Comparison of ENCODE assay signal across 1 cellular context in the genomic region with DNA sequence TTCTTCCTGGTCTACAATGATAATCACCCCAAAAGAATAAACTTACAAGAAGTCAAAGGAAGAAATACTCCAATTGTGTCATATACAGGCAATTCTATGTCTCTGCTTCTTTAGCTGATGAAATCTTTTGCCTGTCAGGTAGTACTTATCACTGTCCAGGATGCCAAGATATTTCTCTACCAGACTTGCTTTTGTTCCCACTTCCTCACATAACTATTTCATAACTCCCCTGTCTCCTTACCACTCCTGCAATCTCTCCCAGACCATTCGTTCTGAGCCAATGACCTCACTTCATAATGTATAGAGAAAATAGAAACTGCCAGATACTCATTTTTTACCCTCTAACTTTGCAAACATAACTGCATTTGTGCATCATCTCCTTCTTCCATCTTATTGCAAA.
TF ChIP-seq lines count a peak whose summit lies in the region.

No MANE protein-coding gene starts in this region.

TF ChIP-seq in HepG2, 621 proteins besides CTCF, POLR2A, EP300 and RAD21 (continued from another document):
- TF ChIP-seq, protein P1, sequence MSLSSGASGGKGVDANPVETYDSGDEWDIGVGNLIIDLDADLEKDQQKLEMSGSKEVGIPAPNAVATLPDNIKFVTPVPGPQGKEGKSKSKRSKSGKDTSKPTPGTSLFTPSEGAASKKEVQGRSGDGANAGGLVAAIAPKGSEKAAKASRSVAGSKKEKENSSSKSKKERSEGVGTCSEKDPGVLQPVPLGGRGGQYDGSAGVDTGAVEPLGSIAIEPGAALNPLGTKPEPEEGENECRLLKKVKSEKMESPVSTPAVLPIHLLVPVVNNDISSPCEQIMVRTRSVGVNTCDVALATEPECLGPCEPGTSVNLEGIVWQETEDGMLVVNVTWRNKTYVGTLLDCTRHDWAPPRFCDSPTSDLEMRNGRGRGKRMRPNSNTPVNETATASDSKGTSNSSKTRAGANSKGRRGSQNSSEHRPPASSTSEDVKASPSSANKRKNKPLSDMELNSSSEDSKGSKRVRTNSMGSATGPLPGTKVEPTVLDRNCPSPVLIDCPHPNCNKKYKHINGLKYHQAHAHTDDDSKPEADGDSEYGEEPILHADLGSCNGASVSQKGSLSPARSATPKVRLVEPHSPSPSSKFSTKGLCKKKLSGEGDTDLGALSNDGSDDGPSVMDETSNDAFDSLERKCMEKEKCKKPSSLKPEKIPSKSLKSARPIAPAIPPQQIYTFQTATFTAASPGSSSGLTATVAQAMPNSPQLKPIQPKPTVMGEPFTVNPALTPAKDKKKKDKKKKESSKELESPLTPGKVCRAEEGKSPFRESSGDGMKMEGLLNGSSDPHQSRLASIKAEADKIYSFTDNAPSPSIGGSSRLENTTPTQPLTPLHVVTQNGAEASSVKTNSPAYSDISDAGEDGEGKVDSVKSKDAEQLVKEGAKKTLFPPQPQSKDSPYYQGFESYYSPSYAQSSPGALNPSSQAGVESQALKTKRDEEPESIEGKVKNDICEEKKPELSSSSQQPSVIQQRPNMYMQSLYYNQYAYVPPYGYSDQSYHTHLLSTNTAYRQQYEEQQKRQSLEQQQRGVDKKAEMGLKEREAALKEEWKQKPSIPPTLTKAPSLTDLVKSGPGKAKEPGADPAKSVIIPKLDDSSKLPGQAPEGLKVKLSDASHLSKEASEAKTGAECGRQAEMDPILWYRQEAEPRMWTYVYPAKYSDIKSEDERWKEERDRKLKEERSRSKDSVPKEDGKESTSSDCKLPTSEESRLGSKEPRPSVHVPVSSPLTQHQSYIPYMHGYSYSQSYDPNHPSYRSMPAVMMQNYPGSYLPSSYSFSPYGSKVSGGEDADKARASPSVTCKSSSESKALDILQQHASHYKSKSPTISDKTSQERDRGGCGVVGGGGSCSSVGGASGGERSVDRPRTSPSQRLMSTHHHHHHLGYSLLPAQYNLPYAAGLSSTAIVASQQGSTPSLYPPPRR (CRISPR knock-in tag; IDR thresholded peaks at IDR 0.05; ENCODE audit: borderline replicate concordance): no peak
- TF ChIP-seq RBFOX2 (IDR thresholded peaks at IDR 0.05; ENCODE audit: low read depth, low read length): 0 out of 2 replicates have a peak, but pooled peaks have one; percentile 21
